ENCODE assay signal across 15 cellular contexts in genomic region chr14:23181946-23182345, GRCh38. TPM values are rescaled to one million over a fixed set of nuclear protein-coding genes. Genes with fewer than 3 reads are reported as not detected.
DNase-seq lines count a peak whose midpoint lies in the region; ATAC-seq, FAIRE-seq and TF ChIP-seq lines count a peak whose summit lies in the region.
"Had no signal": no experiment of that assay in that cellular context is flagged by ENCODE, and none has a peak within 500 bp of the region (broad histone marks: within the 10 kb centered on the region; RNA-seq: fewer than 3 reads in every experiment).

No MANE protein-coding gene starts in this region.

- TF ChIP-seq EP300 in suprapubic skin (IDR thresholded peaks at IDR 0.05) = no peak

- intact Hi-C loops in dorsolateral prefrontal cortex (cut with DNase I) (no loop called here), right lobe of liver (cut with DNase I) (no loop called here)

- H3K27me3 ChIP-seq in HUES6 (ENCODE audit: control insufficient read depth, insufficient read depth, low read length) (no peaks in the 10 kb centered on the region), dorsolateral prefrontal cortex (no peaks in the 10 kb centered on the region), right lobe of liver (peaks cover 0 to 5% of the 10 kb centered on the region in 2 donors), suprapubic skin (peaks cover 4% of the 10 kb centered on the region), WERI-Rb-1 (ENCODE audit: insufficient read depth, low read depth, severe bottlenecking) (peaks cover 44% of the 10 kb centered on the region)

- TF ChIP-seq CTCF in dorsolateral prefrontal cortex (IDR thresholded peaks at IDR 0.05 in 54 of 56, conservative IDR thresholded peaks at IDR 0.05 in 2 of 56; ENCODE audit: low read depth in 1 of 56, partially characterized antibody in 56 of 56) = no peak
- TF ChIP-seq CTCF in right lobe of liver (IDR thresholded peaks at IDR 0.05) = no peak
- no peak for TF ChIP-seq CTCF in suprapubic skin (IDR thresholded peaks at IDR 0.05)
- no peak for TF ChIP-seq CTCF in WERI-Rb-1 (IDR thresholded peaks at IDR 0.05; ENCODE audit: low read depth, low read length)

- H3K9ac ChIP-seq in HUES6 (ENCODE audit: low read length) = peak overlapping the region; percentile 11

- TF ChIP-seq POLR2A in right lobe of liver (IDR thresholded peaks at IDR 0.05) (no peak), suprapubic skin (IDR thresholded peaks at IDR 0.05) (no peak)

- 14% methylated on average over 4 of the region's 4 CpGs for WGBS in right lobe of liver (ENCODE audit: insufficient coverage, low coverage, low lambda C conversion rate, missing lambda C conversion rate)
- WGBS in suprapubic skin = 53% methylated on average over 4 of the region's 4 CpGs

- H3K4me3 ChIP-seq in HUES6 (ENCODE audit: low read depth, low read length) (peak overlapping the region; percentile 70), dorsolateral prefrontal cortex (peak overlapping the region; percentile 49 to 83 (median 67)), right lobe of liver (peak overlapping the region in 2 of 3 donors; percentile 14 to 47), suprapubic skin (peak overlapping the region; percentile 56), WERI-Rb-1 (ENCODE audit: low read depth, low read length) (no peak overlapping the region)

- ATAC-seq in right lobe of liver (no peak), HG03565 (IDR thresholded peaks at IDR 0.05; ENCODE audit: unreplicated experiment) (no peak)

- H3K36me3 ChIP-seq in HUES6 (ENCODE audit: control insufficient read depth, insufficient read depth, low read length) (0 out of 2 replicates have a peak, but pooled peaks cover 5% of the 10 kb centered on the region), right lobe of liver (no peaks in the 10 kb centered on the region), suprapubic skin (no peaks in the 10 kb centered on the region), WERI-Rb-1 (no peaks in the 10 kb centered on the region)

- H3K4me1 ChIP-seq in HUES6 (ENCODE audit: control insufficient read depth, insufficient read depth, low read length) (peaks cover 20% of the 10 kb centered on the region; the same call in 1 of the 2 replicates), right lobe of liver (peaks cover 0 to 14% (median 0%) of the 10 kb centered on the region in 4 donors), suprapubic skin (peaks cover 28% of the 10 kb centered on the region)

- no peaks in the 10 kb centered on the region for H3K9me3 ChIP-seq in HUES6 (ENCODE audit: control insufficient read depth, insufficient read depth, low read depth, low read length)
- H3K9me3 ChIP-seq in right lobe of liver = no peaks in the 10 kb centered on the region
- H3K9me3 ChIP-seq in suprapubic skin = no peaks in the 10 kb centered on the region
- H3K9me3 ChIP-seq in WERI-Rb-1 (ENCODE audit: severe bottlenecking) = no peaks in the 10 kb centered on the region

- FAIRE-seq in GM19239 (lab: Jason Lieb, UNC) = no peak
- FAIRE-seq: islet of Langerhans had no signal

- H3K27ac ChIP-seq in HUES6 (ENCODE audit: low read depth, low read length) (no peak overlapping the region), dorsolateral prefrontal cortex (peak overlapping the region in 52 of 59 donors; percentile 24 to 90 (median 74)), right lobe of liver (no peak overlapping the region), suprapubic skin (no peak overlapping the region), WERI-Rb-1 (no peak overlapping the region)

- DNase-seq in dorsolateral prefrontal cortex (no peak), right lobe of liver (no peak), suprapubic skin (ENCODE audit: low spot score in 2 of 2) (peak in 1 of 2 donors; percentile 47), WERI-Rb-1 (no peak), anterior cingulate cortex (lab: John Stamatoyannopoulos, UW) (no peak), GM19239 (ENCODE audit: insufficient read length, low spot score) (no peak)
- DNase-seq: activated CD4-positive, CD25-positive, alpha-beta regulatory T cell treated with anti-CD3 and anti-CD28 coated beads, Interleukin-2, amount 50 U/mL, for 72 hours; dermis blood vessel endothelial cell; DMS153; SIG-M5 had no signal

RNA-seq across cellular contexts. Expression of gene SLC7A8, which starts 1.5 kb away (rescaled TPM):
- 10 to 100 TPM; 15.8 to 59.0 (median 35.8) TPM for total RNA-seq in dorsolateral prefrontal cortex
- 10 to 100 TPM in 1 of 6 experiments, 1 to 10 TPM in 5; 3.2 to 10.1 (median 4.4) TPM for total RNA-seq in right lobe of liver
- 10 to 100 TPM; 45.2 to 67.7 (median 53.2) TPM for total RNA-seq in suprapubic skin
- total RNA-seq: dermis blood vessel endothelial cell had no signal

RNA-seq across cellular contexts. Expression of gene RNF212B, which starts 55.8 kb away (rescaled TPM):
- total RNA-seq in dorsolateral prefrontal cortex (under 1 TPM in 1 of 120 experiments, not detected in 119; 0.91 TPM), right lobe of liver (under 1 TPM in 1 of 6 experiments, not detected in 5; 0.49 TPM), suprapubic skin (not detected)
- total RNA-seq: dermis blood vessel endothelial cell, LHCN-M2, renal cortical epithelial cell had no signal

Comparison
In these comparisons a context has a peak if more than half of its experiments do, and no peak if none do; other contexts are left out.
1. H3K27ac ChIP-seq: peak in dorsolateral prefrontal cortex (52 of 59); none in HUES6 (single experiment), right lobe of liver (0 of 3), suprapubic skin (single experiment) and WERI-Rb-1 (single experiment).